In the genomic region with DNA sequence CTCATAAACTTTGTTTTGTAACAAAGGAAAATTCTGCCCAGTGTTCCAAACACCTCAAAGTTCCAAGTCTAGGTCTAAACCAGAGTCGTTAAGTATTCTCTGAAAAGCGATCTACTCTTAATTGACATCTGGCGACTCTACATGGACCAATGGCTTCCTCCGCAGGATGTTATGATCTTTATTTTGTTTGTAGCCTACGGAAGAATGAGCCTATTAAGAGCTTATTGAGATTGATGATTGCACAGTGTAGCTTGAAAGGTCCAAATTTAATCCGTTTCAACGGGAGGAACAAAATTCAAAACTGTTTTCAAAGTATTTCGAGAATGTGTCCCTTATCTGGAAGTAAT, we compare ENCODE assay signal across 8 cellular contexts.
DNase-seq lines count a peak whose midpoint lies in the region; ATAC-seq and TF ChIP-seq lines count a peak whose summit lies in the region.

No MANE protein-coding gene starts in this region.

- H3K9me3 Mint-ChIP-seq in HFFc6: peaks cover 5% of the 10 kb centered on the region; the same call in 1 of the 2 replicates

- TF ChIP-seq CTCF in HFFc6 (IDR thresholded peaks at IDR 0.05): no peak

- intact Hi-C loops in posterior cingulate gyrus (cut with DNase I): loop anchor here (1.0 kb wide), 1 partner anchor 117 kb away; the partner anchor contains the start of gene ECI2

- no peaks in the 10 kb centered on the region for H3K27me3 ChIP-seq in muscle layer of colon (ENCODE audit: control insufficient read depth in 1 of 2, insufficient read depth in 2 of 2, low read length in 2 of 2)

- H3K27ac Mint-ChIP-seq in HFFc6: peak overlapping the region; percentile 97

- H3K4me1 ChIP-seq in muscle layer of colon (ENCODE audit: insufficient read depth, low read length): peaks cover 30% of the 10 kb centered on the region

- peak overlapping the region; percentile 96 for H3K4me3 Mint-ChIP-seq in HFFc6

- peak overlapping the region; percentile 76 to 87 for H3K4me3 ChIP-seq in muscle layer of colon (ENCODE audit: low read depth in 1 of 2, low read length in 2 of 2)

- H3K36me3 Mint-ChIP-seq in HFFc6 (ENCODE audit: low read depth): peaks cover 42% of the 10 kb centered on the region

- H3K9ac ChIP-seq in muscle layer of colon (ENCODE audit: low read length): peak overlapping the region; percentile 79

- no peak for ATAC-seq in HG02588 (IDR thresholded peaks at IDR 0.05; ENCODE audit: unreplicated experiment)

- peaks cover 48% of the 10 kb centered on the region for H3K4me1 Mint-ChIP-seq in HFFc6 (ENCODE audit: low read depth)

- peaks cover 4% of the 10 kb centered on the region for H3K36me3 ChIP-seq in muscle layer of colon (ENCODE audit: insufficient read depth, low read length)

- peak overlapping the region; percentile 91 for H3K27ac ChIP-seq in muscle layer of colon (ENCODE audit: low read depth, low read length)

- no peaks in the 10 kb centered on the region for H3K9me3 ChIP-seq in muscle layer of colon (ENCODE audit: low read length)

- peaks cover 5% of the 10 kb centered on the region for H3K27me3 Mint-ChIP-seq in HFFc6 (ENCODE audit: insufficient read depth)

- peak; percentile 70 for DNase-seq in DMS 273 treated with DMSO at 0.1 percent for 48 hours (lab: John Stamatoyannopoulos, UW)
- DNase-seq in HFFc6: peak; percentile 22
- DNase-seq in dedifferentiated amniotic fluid mesenchymal stem cell (ENCODE audit: extremely low spot score): peak; percentile 37
- no peak for DNase-seq in posterior cingulate gyrus
- DNase-seq in stimulated activated CD4-positive, alpha-beta T cell treated with anti-CD3 and anti-CD28 coated beads, Interleukin-12 subunit alpha, Interleukin-12 subunit beta, amount 100 ng/mL, for 4 hours: no peak

TF ChIP-seq in PFSK-1, 5 proteins besides CTCF, POLR2A, EP300 and RAD21:
- peak; percentile 60; the same call in 1 of the 2 replicates for TF ChIP-seq SIN3A (IDR thresholded peaks at IDR 0.05; ENCODE audit: borderline replicate concordance, insufficient read depth, low read length)
- TF ChIP-seq REST (IDR thresholded peaks at IDR 0.05; ENCODE audit: insufficient read depth in 1 of 2, low read depth in 2 of 2, low read length in 2 of 2): no peak

Comparison
In these comparisons a context has a peak if more than half of its experiments do, and no peak if none do; other contexts are left out.
1. DNase-seq: peak in DMS 273 treated with DMSO at 0.1 percent for 48 hours (single experiment), HFFc6 (single experiment) and dedifferentiated amniotic fluid mesenchymal stem cell (single experiment); none in posterior cingulate gyrus (0 of 10) and stimulated activated CD4-positive, alpha-beta T cell treated with anti-CD3 and anti-CD28 coated beads, Interleukin-12 subunit alpha, Interleukin-12 subunit beta, amount 100 ng/mL, for 4 hours (single experiment).